Comparison of ENCODE assay signal across 1 cellular context in genomic region chr1:3453891-3454810, GRCh38.
TF ChIP-seq lines count a peak whose summit lies in the region.

Gene ARHGEF16, plus strand, starts transcription at chr1:3454665. Its CDS starts 8,420 bp downstream, at chr1:3463085.

TF ChIP-seq in HEK293, 187 proteins besides CTCF, POLR2A, EP300 and RAD21 (continued from another document):
- TF ChIP-seq SETDB1 (IDR thresholded peaks at IDR 0.05; ENCODE audit: insufficient read length, low read length) (no peak), IKZF3 (tag by site-specific recombination; IDR thresholded peaks at IDR 0.05) (0 out of 2 replicates have a peak, but pooled peaks have one; percentile 55), PRDM4 (tag by site-specific recombination; IDR thresholded peaks at IDR 0.05) (no peak), ZFHX2 (tag by site-specific recombination; conservative IDR thresholded peaks at IDR 0.05) (peak; percentile 67), ZBTB26 (tag by site-specific recombination; optimal IDR thresholded peaks at IDR 0.05) (peak; percentile 54), ZNF324 (tag by site-specific recombination; IDR thresholded peaks at IDR 0.05) (peak; percentile 66; the same call in 1 of the 2 replicates), ZNF223 (tag by site-specific recombination; IDR thresholded peaks at IDR 0.05) (peak; percentile 35; the same call in 1 of the 2 replicates), ZBTB20 (tag by site-specific recombination; IDR thresholded peaks at IDR 0.05) (peak; percentile 38; the same call in 1 of the 2 replicates), ZNF335 (tag by site-specific recombination; conservative IDR thresholded peaks at IDR 0.05) (peak; percentile 77), ZNF121 (tag by site-specific recombination; IDR thresholded peaks at IDR 0.05) (peak; percentile 45; the same call in 1 of the 2 replicates), ZNF148 (tag by site-specific recombination; IDR thresholded peaks at IDR 0.05; ENCODE audit: borderline replicate concordance) (no peak), SCRT2 (tag by site-specific recombination; IDR thresholded peaks at IDR 0.05) (peak; percentile 23; the same call in 1 of the 2 replicates), FEZF1 (tag by site-specific recombination; IDR thresholded peaks at IDR 0.05) (no peak), KLF8 (tag by site-specific recombination; IDR thresholded peaks at IDR 0.05) (peak; percentile 22; the same call in 1 of the 2 replicates), ZNF664 (tag by site-specific recombination; IDR thresholded peaks at IDR 0.05) (no peak), GLIS2 (tag by site-specific recombination; IDR thresholded peaks at IDR 0.05) (peak; percentile 11), ZBTB11 (tag by site-specific recombination; conservative IDR thresholded peaks at IDR 0.05; ENCODE audit: low read depth) (no peak), ZSCAN23 (tag by site-specific recombination; IDR thresholded peaks at IDR 0.05) (no peak), PRDM6 (tag by site-specific recombination; IDR thresholded peaks at IDR 0.05) (no peak), ZNF580 (tag by site-specific recombination; IDR thresholded peaks at IDR 0.05) (peak; percentile 68), HOXA7 (CRISPR knock-in tag; IDR thresholded peaks at IDR 0.05; ENCODE audit: borderline replicate concordance) (no peak), KLF10 (tag by site-specific recombination; IDR thresholded peaks at IDR 0.05) (peak; percentile 63; the same call in 1 of the 2 replicates), GLIS1 (tag by site-specific recombination; IDR thresholded peaks at IDR 0.05) (peak; percentile 57), ZNF391 (tag by site-specific recombination; IDR thresholded peaks at IDR 0.05; ENCODE audit: borderline replicate concordance, low read depth) (0 out of 2 replicates have a peak, but pooled peaks have one; percentile 24), BCL11A (tag by site-specific recombination; IDR thresholded peaks at IDR 0.05; ENCODE audit: low read depth) (0 out of 2 replicates have a peak, but pooled peaks have one; percentile 8), ZEB2 (tag by site-specific recombination; IDR thresholded peaks at IDR 0.05) (no peak; the same call in 1 of the 2 replicates), ZNF792 (tag by site-specific recombination; IDR thresholded peaks at IDR 0.05) (no peak), ZNF394 (tag by site-specific recombination; IDR thresholded peaks at IDR 0.05; ENCODE audit: borderline replicate concordance) (no peak), GLI4 (tag by site-specific recombination; IDR thresholded peaks at IDR 0.05) (peak; percentile 99)
- TF ChIP-seq, protein P1, sequence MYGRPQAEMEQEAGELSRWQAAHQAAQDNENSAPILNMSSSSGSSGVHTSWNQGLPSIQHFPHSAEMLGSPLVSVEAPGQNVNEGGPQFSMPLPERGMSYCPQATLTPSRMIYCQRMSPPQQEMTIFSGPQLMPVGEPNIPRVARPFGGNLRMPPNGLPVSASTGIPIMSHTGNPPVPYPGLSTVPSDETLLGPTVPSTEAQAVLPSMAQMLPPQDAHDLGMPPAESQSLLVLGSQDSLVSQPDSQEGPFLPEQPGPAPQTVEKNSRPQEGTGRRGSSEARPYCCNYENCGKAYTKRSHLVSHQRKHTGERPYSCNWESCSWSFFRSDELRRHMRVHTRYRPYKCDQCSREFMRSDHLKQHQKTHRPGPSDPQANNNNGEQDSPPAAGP (tag by site-specific recombination; IDR thresholded peaks at IDR 0.05): peak; percentile 70
- TF ChIP-seq, protein P2, sequence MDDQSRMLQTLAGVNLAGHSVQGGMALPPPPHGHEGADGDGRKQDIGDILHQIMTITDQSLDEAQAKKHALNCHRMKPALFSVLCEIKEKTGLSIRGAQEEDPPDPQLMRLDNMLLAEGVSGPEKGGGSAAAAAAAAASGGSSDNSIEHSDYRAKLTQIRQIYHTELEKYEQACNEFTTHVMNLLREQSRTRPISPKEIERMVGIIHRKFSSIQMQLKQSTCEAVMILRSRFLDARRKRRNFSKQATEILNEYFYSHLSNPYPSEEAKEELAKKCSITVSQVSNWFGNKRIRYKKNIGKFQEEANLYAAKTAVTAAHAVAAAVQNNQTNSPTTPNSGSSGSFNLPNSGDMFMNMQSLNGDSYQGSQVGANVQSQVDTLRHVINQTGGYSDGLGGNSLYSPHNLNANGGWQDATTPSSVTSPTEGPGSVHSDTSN (CRISPR knock-in tag; IDR thresholded peaks at IDR 0.05): no peak
